Comparison of ENCODE assay signal across 1 cellular context in the genomic region with DNA sequence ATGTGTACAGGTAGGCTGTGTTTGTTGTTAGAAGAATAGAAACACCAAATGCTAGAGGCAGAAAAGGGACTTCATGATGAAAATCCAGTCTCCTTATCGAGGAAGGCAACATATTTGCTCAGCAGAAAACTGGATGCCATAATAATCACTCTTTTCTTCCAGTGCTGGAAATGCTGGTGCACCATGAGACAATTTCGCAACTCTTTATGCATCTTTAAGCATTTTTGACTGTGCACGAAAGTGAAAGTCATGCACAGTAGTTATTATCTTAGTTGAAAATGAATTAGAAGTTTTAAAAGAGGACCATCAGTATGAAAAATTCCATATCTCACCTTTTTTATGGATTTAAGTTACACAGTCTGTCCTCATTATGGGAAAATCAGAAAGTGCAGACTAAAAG.
TF ChIP-seq lines count a peak whose summit lies in the region.

No MANE protein-coding gene starts in this region.

TF ChIP-seq in K562, 482 proteins besides CTCF, POLR2A, EP300 and RAD21 (continued from another document):
- no peak for TF ChIP-seq ZNF79 (CRISPR knock-in tag; IDR thresholded peaks at IDR 0.05; ENCODE audit: low read depth)
- TF ChIP-seq CEBPG (CRISPR knock-in tag; IDR thresholded peaks at IDR 0.05): no peak
- peak in 1 of 2 experiments; percentile 90; a peak in 2 of 4 replicates for TF ChIP-seq CEBPG (tag; conservative IDR thresholded peaks at IDR 0.05 in 1 of 2, IDR thresholded peaks at IDR 0.05 in 1 of 2)
- TF ChIP-seq CEBPB (tag; IDR thresholded peaks at IDR 0.05): peak; percentile 93
- peak; percentile 54; the same call in 1 of the 2 replicates for TF ChIP-seq MAFG (tag; conservative IDR thresholded peaks at IDR 0.05)
